15 cellular contexts compared by ENCODE assay signal in genomic region chr16:67860589-67861398, GRCh38. TPM values are rescaled to one million over a fixed set of nuclear protein-coding genes. Genes with fewer than 3 reads are reported as not detected.
DNase-seq lines count a peak whose midpoint lies in the region; ATAC-seq and TF ChIP-seq lines count a peak whose summit lies in the region.
"Had no signal": no experiment of that assay in that cellular context is flagged by ENCODE, and none has a peak within 500 bp of the region (broad histone marks: within the 10 kb centered on the region; RNA-seq: fewer than 3 reads in every experiment).

No MANE protein-coding gene starts in this region.

- H3K4me1 ChIP-seq in ascending aorta: peaks cover 31 to 54% of the 10 kb centered on the region in 2 donors
- peaks cover 62% of the 10 kb centered on the region for H3K4me1 ChIP-seq in suprapubic skin
- H3K4me1 ChIP-seq: BE2C, SJCRH30 had no signal

- H3K27me3 Mint-ChIP-seq in activated naive CD8-positive, alpha-beta T cell treated with anti-CD3 and anti-CD28 coated beads, Interleukin-2, amount 10 ng/mL, durations not matched to agents 7 days and 5 days: no peaks in the 10 kb centered on the region
- no peaks in the 10 kb centered on the region for H3K27me3 Mint-ChIP-seq in activated naive CD8-positive, alpha-beta T cell treated with anti-CD3 and anti-CD28 coated beads for 36 hours
- H3K27me3 Mint-ChIP-seq: activated CD8-positive, alpha-beta T cell treated with anti-CD3 and anti-CD28 coated beads for 36 hours; IgD-negative memory B cell had no signal

- no peaks in the 10 kb centered on the region for H3K27me3 ChIP-seq in ascending aorta
- no peaks in the 10 kb centered on the region for H3K27me3 ChIP-seq in suprapubic skin
- H3K27me3 ChIP-seq: BE2C, SJCRH30 had no signal

- no peak for TF ChIP-seq EP300 in suprapubic skin (IDR thresholded peaks at IDR 0.05)

- TF ChIP-seq CTCF in ascending aorta (IDR thresholded peaks at IDR 0.05) (no peak), suprapubic skin (IDR thresholded peaks at IDR 0.05) (no peak)

- H3K4me3 ChIP-seq in ascending aorta: no peak overlapping the region
- H3K4me3 ChIP-seq in suprapubic skin: no peak overlapping the region
- H3K4me3 ChIP-seq: SJCRH30 had no signal

- H3K27ac ChIP-seq in ascending aorta (peak overlapping the region; percentile 90 to 95), suprapubic skin (peak overlapping the region; percentile 85)
- H3K27ac ChIP-seq: SJCRH30 had no signal

- intact Hi-C loops in ascending aorta (cut with DNase I): no loop called here

- H3K36me3 Mint-ChIP-seq in activated naive CD8-positive, alpha-beta T cell treated with anti-CD3 and anti-CD28 coated beads, Interleukin-2, amount 10 ng/mL, durations not matched to agents 7 days and 5 days: peaks cover 3% of the 10 kb centered on the region
- peaks cover 4% of the 10 kb centered on the region for H3K36me3 Mint-ChIP-seq in activated naive CD8-positive, alpha-beta T cell treated with anti-CD3 and anti-CD28 coated beads for 36 hours
- H3K36me3 Mint-ChIP-seq: IgD-negative memory B cell had no signal

- DNase-seq in activated naive CD8-positive, alpha-beta T cell treated with anti-CD3 and anti-CD28 coated beads, Interleukin-2, amount 10 ng/mL, durations not matched to agents 7 days and 5 days: no peak
- DNase-seq in activated naive CD8-positive, alpha-beta T cell treated with anti-CD3 and anti-CD28 coated beads for 36 hours: no peak
- DNase-seq in ascending aorta (ENCODE audit: low spot score in 2 of 2) (no peak), foreskin melanocyte (peak; percentile 57), suprapubic skin (ENCODE audit: low spot score in 2 of 2) (no peak), DMS53 treated with DMSO at 0.1 percent for 48 hours (lab: John Stamatoyannopoulos, UW; ENCODE audit: unreplicated experiment) (no peak)
- DNase-seq in effector CD4-positive, alpha-beta T cell: no peak
- DNase-seq: activated CD8-positive, alpha-beta T cell treated with anti-CD3 and anti-CD28 coated beads for 36 hours; BE2C; central memory CD4-positive, alpha-beta T cell; NCI-H345; SJCRH30 had no signal

- H3K27ac Mint-ChIP-seq in activated naive CD8-positive, alpha-beta T cell treated with anti-CD3 and anti-CD28 coated beads, Interleukin-2, amount 10 ng/mL, durations not matched to agents 7 days and 5 days: peak overlapping the region; percentile 12
- H3K27ac Mint-ChIP-seq in activated naive CD8-positive, alpha-beta T cell treated with anti-CD3 and anti-CD28 coated beads for 36 hours: no peak overlapping the region
- H3K27ac Mint-ChIP-seq: activated CD8-positive, alpha-beta T cell treated with anti-CD3 and anti-CD28 coated beads for 36 hours had no signal

- no peak overlapping the region for H3K4me3 Mint-ChIP-seq in activated naive CD8-positive, alpha-beta T cell treated with anti-CD3 and anti-CD28 coated beads, Interleukin-2, amount 10 ng/mL, durations not matched to agents 7 days and 5 days
- no peak overlapping the region for H3K4me3 Mint-ChIP-seq in activated naive CD8-positive, alpha-beta T cell treated with anti-CD3 and anti-CD28 coated beads for 36 hours
- H3K4me3 Mint-ChIP-seq: activated CD8-positive, alpha-beta T cell treated with anti-CD3 and anti-CD28 coated beads for 36 hours; IgD-negative memory B cell had no signal

- POLR2A ChIA-PET in activated naive CD8-positive, alpha-beta T cell treated with anti-CD3 and anti-CD28 coated beads, Interleukin-2, amount 10 ng/mL, durations not matched to agents 7 days and 5 days (lab: Charles Lee): no interaction called here

- H3K36me3 ChIP-seq in ascending aorta (peaks cover 9 to 15% of the 10 kb centered on the region in 2 donors), suprapubic skin (peaks cover 9% of the 10 kb centered on the region)

- H3K9me3 Mint-ChIP-seq in activated naive CD8-positive, alpha-beta T cell treated with anti-CD3 and anti-CD28 coated beads, Interleukin-2, amount 10 ng/mL, durations not matched to agents 7 days and 5 days: no peaks in the 10 kb centered on the region
- H3K9me3 Mint-ChIP-seq in activated naive CD8-positive, alpha-beta T cell treated with anti-CD3 and anti-CD28 coated beads for 36 hours: no peaks in the 10 kb centered on the region
- H3K9me3 Mint-ChIP-seq: activated CD8-positive, alpha-beta T cell treated with anti-CD3 and anti-CD28 coated beads for 36 hours; IgD-negative memory B cell had no signal

- H3K4me1 Mint-ChIP-seq in activated naive CD8-positive, alpha-beta T cell treated with anti-CD3 and anti-CD28 coated beads, Interleukin-2, amount 10 ng/mL, durations not matched to agents 7 days and 5 days: peaks cover 13% of the 10 kb centered on the region
- peaks cover 15% of the 10 kb centered on the region for H3K4me1 Mint-ChIP-seq in activated naive CD8-positive, alpha-beta T cell treated with anti-CD3 and anti-CD28 coated beads for 36 hours

- ATAC-seq in activated naive CD8-positive, alpha-beta T cell treated with anti-CD3 and anti-CD28 coated beads, Interleukin-2, amount 10 ng/mL, durations not matched to agents 7 days and 5 days (ENCODE audit: low read depth): no peak
- ATAC-seq in HG02623 (IDR thresholded peaks at IDR 0.05; ENCODE audit: unreplicated experiment): no peak
- ATAC-seq: activated CD8-positive, alpha-beta T cell treated with anti-CD3 and anti-CD28 coated beads for 36 hours had no signal

- no peak for TF ChIP-seq POLR2A in suprapubic skin (IDR thresholded peaks at IDR 0.05)

- no peaks in the 10 kb centered on the region for H3K9me3 ChIP-seq in ascending aorta
- no peaks in the 10 kb centered on the region for H3K9me3 ChIP-seq in suprapubic skin
- H3K9me3 ChIP-seq: BE2C, SJCRH30 had no signal

- WGBS in suprapubic skin: 64% methylated on average over 8 of the region's 8 CpGs

RNA-seq across cellular contexts. Expression of gene EDC4, which starts 12.1 kb away (rescaled TPM):
- total RNA-seq in activated naive CD8-positive, alpha-beta T cell treated with anti-CD3 and anti-CD28 coated beads, Interleukin-2, amount 10 ng/mL, durations not matched to agents 7 days and 5 days: 100 to 1,000 TPM; 119 to 130 TPM
- total RNA-seq in activated naive CD8-positive, alpha-beta T cell treated with anti-CD3 and anti-CD28 coated beads for 36 hours: 100 to 1,000 TPM in 1 of 2 experiments, 10 to 100 TPM in 1; 99.6 to 102 TPM
- total RNA-seq in ascending aorta (125 TPM), suprapubic skin (100 to 1,000 TPM in 1 of 4 donors, 10 to 100 TPM in 3; 59.5 to 110 (median 68.0) TPM)

RNA-seq across cellular contexts. Expression of gene CENPT, which starts 13.3 kb away (rescaled TPM):
- 10 to 100 TPM; 84.0 to 90.7 TPM for total RNA-seq in activated naive CD8-positive, alpha-beta T cell treated with anti-CD3 and anti-CD28 coated beads, Interleukin-2, amount 10 ng/mL, durations not matched to agents 7 days and 5 days
- 10 to 100 TPM; 42.2 to 42.4 TPM for total RNA-seq in activated naive CD8-positive, alpha-beta T cell treated with anti-CD3 and anti-CD28 coated beads for 36 hours
- 220 TPM for total RNA-seq in ascending aorta
- 100 to 1,000 TPM; 140 to 311 (median 201) TPM for total RNA-seq in suprapubic skin

RNA-seq across cellular contexts. Expression of gene NUTF2, which starts 14.1 kb away (rescaled TPM):
- 10 to 100 TPM; 88.4 TPM for total RNA-seq in activated naive CD8-positive, alpha-beta T cell treated with anti-CD3 and anti-CD28 coated beads, Interleukin-2, amount 10 ng/mL, durations not matched to agents 7 days and 5 days
- total RNA-seq in activated naive CD8-positive, alpha-beta T cell treated with anti-CD3 and anti-CD28 coated beads for 36 hours: 100 to 1,000 TPM; 174 to 181 TPM
- total RNA-seq in ascending aorta (156 TPM), suprapubic skin (100 to 1,000 TPM; 101 to 161 (median 113) TPM)

RNA-seq across cellular contexts. Expression of gene THAP11, which starts 18.7 kb away (rescaled TPM):
- 10 to 100 TPM; 48.1 to 50.1 TPM for total RNA-seq in activated naive CD8-positive, alpha-beta T cell treated with anti-CD3 and anti-CD28 coated beads, Interleukin-2, amount 10 ng/mL, durations not matched to agents 7 days and 5 days
- 10 to 100 TPM; 45.9 to 47.5 TPM for total RNA-seq in activated naive CD8-positive, alpha-beta T cell treated with anti-CD3 and anti-CD28 coated beads for 36 hours
- total RNA-seq in ascending aorta (85.4 TPM), suprapubic skin (10 to 100 TPM; 45.7 to 92.0 (median 76.4) TPM)

RNA-seq across cellular contexts. Expression of gene NRN1L, which starts 23.9 kb away (rescaled TPM):
- 1 to 10 TPM; 2.1 to 3.1 TPM for total RNA-seq in activated naive CD8-positive, alpha-beta T cell treated with anti-CD3 and anti-CD28 coated beads, Interleukin-2, amount 10 ng/mL, durations not matched to agents 7 days and 5 days
- total RNA-seq in activated naive CD8-positive, alpha-beta T cell treated with anti-CD3 and anti-CD28 coated beads for 36 hours: not detected
- not detected for total RNA-seq in ascending aorta
- 1 to 10 TPM in 3 of 4 donors, not detected in 1; 4.3 to 5.6 (median 4.7) TPM for total RNA-seq in suprapubic skin
- total RNA-seq: SJCRH30, urinary bladder had no signal
